Comparison of ENCODE assay signal across 10 cellular contexts in the genomic region with DNA sequence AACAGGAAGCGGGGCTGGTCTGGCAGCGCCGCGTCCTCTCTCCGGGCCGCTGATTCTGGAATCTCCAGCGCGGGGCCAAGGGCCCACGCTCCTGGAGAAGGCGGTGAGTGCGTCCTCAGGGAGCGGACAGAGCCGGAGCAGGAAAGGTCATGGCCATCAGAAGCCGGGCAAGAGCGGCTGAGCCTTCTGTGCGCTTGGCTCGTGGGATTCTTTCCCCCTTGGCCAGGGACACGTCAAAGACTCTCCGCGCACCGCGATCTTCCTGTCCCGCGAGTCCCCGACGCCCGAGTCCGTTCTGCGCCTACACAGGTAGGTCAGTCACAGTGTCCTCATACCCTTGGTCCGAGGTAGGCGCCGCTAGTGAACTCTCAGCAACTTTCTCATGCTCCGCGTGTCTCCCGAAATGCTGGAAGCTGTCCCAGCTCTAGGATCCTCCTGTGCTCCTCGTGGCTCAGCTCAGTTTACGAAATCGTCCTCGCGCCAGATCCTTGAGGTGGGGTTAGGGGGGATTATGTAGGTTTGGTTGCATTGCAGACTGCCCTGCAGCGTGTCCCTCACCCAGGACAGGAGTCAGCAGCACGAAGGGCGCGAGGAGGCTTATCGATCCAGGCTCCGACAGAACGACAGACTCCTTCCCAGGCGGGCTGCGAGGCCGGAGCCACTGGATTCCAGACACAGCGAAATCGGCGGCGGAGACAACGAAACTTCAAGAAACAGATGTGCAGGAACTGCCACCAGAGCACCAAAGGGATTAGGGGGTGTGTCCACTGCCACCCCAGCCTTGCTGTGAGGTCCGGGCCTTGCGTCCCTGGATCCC. TPM values are rescaled to one million over a fixed set of nuclear protein-coding genes. Genes with fewer than 3 reads are reported as not detected.
DNase-seq lines count a peak whose midpoint lies in the region; ATAC-seq and TF ChIP-seq lines count a peak whose summit lies in the region.
"Had no signal": no experiment of that assay in that cellular context is flagged by ENCODE, and none has a peak within 500 bp of the region (broad histone marks: within the 10 kb centered on the region; RNA-seq: fewer than 3 reads in every experiment).

No MANE protein-coding gene starts in this region.

- H3K27me3 Mint-ChIP-seq in activated CD4-positive, alpha-beta T cell treated with anti-CD3 and anti-CD28 coated beads for 36 hours: peaks cover 82% of the 10 kb centered on the region
- H3K27me3 Mint-ChIP-seq in chondrocyte (ENCODE audit: low read depth): peaks cover 89% of the 10 kb centered on the region

- H3K9me3 Mint-ChIP-seq in activated CD4-positive, alpha-beta T cell treated with anti-CD3 and anti-CD28 coated beads for 36 hours (ENCODE audit: low read depth): no peaks in the 10 kb centered on the region
- H3K9me3 Mint-ChIP-seq in chondrocyte (ENCODE audit: low read depth): no peaks in the 10 kb centered on the region

- no peaks in the 10 kb centered on the region for H3K9me3 ChIP-seq in smooth muscle cell (replicated peaks; ENCODE audit: low read depth)
- H3K9me3 ChIP-seq: A549 had no signal

- no peak overlapping the region for H2AFZ ChIP-seq in smooth muscle cell (ENCODE audit: low read depth)

- H3F3A ChIP-seq in smooth muscle cell (ENCODE audit: low read depth): no peaks in the 10 kb centered on the region

- H3K4me3 Mint-ChIP-seq in activated CD4-positive, alpha-beta T cell treated with anti-CD3 and anti-CD28 coated beads for 36 hours: peak overlapping the region; percentile 20
- peak overlapping the region; percentile 51 for H3K4me3 Mint-ChIP-seq in chondrocyte (ENCODE audit: unreplicated experiment)

- POLR2A ChIA-PET in activated CD4-positive, alpha-beta T cell treated with anti-CD3 and anti-CD28 coated beads for 36 hours (lab: Charles Lee): no interaction called here

- H3K27ac Mint-ChIP-seq in activated CD4-positive, alpha-beta T cell treated with anti-CD3 and anti-CD28 coated beads for 36 hours: no peak overlapping the region
- H3K27ac Mint-ChIP-seq in chondrocyte (ENCODE audit: unreplicated experiment): no peak overlapping the region

- no peak for TF ChIP-seq CTCF in chondrocyte (IDR thresholded peaks at IDR 0.05)
- no peak for TF ChIP-seq CTCF in smooth muscle cell (IDR thresholded peaks at IDR 0.05; ENCODE audit: borderline replicate concordance, insufficient read depth, poor library complexity, severe bottlenecking)

- no peaks in the 10 kb centered on the region for H4K20me1 ChIP-seq in smooth muscle cell (ENCODE audit: low read depth)

- intact Hi-C loops in activated CD4-positive, alpha-beta T cell treated with anti-CD3 and anti-CD28 coated beads for 36 hours (cut with DNase I, micrococcal nuclease): no loop called here

- H3K4me3 ChIP-seq in smooth muscle cell: peak overlapping the region; percentile 4
- H3K4me3 ChIP-seq: A549 had no signal

- no peak overlapping the region for H3K27ac ChIP-seq in smooth muscle cell (ENCODE audit: low read depth)
- H3K27ac ChIP-seq: A549 had no signal

- 3% methylated on average over 50 of the region's 57 CpGs for WGBS in smooth muscle cell (ENCODE audit: low lambda C conversion rate)

- CTCF ChIA-PET in activated CD4-positive, alpha-beta T cell treated with anti-CD3 and anti-CD28 coated beads for 36 hours (lab: Charles Lee): no interaction called here

- H3K27me3 ChIP-seq in smooth muscle cell (ENCODE audit: low read depth): peaks cover 100% of the 10 kb centered on the region

- H3K36me3 Mint-ChIP-seq in activated CD4-positive, alpha-beta T cell treated with anti-CD3 and anti-CD28 coated beads for 36 hours (ENCODE audit: low read depth): no peaks in the 10 kb centered on the region
- no peaks in the 10 kb centered on the region for H3K36me3 Mint-ChIP-seq in chondrocyte (ENCODE audit: low read depth)

- no peak overlapping the region for H3K9ac ChIP-seq in smooth muscle cell (ENCODE audit: low read depth)

- H3K4me1 ChIP-seq in smooth muscle cell (ENCODE audit: low read depth): peaks cover 17% of the 10 kb centered on the region

- peak overlapping the region; percentile 57 for H3K4me2 ChIP-seq in smooth muscle cell
- H3K4me2 ChIP-seq: A549 had no signal

- no peak for DNase-seq in activated CD4-positive, alpha-beta T cell treated with anti-CD3 and anti-CD28 coated beads for 36 hours
- no peak for DNase-seq in activated CD4-positive, alpha-beta T cell treated with anti-CD3 and anti-CD28 coated beads, Interleukin-2, amount 50 U/mL, for 4 hours
- DNase-seq in chondrocyte (ENCODE audit: low spot score) (no peak), islet precursor cell (peak; percentile 66), smooth muscle cell (lab: John Stamatoyannopoulos, UW; ENCODE audit: unreplicated experiment) (no peak), HK-2 (ENCODE audit: unreplicated experiment) (no peak)
- DNase-seq in stimulated activated CD4-positive, alpha-beta T cell treated with anti-CD3 and anti-CD28 coated beads, Interleukin-1b, Interleukin-23, amount 100 ng/mL, for 48 hours: no peak
- DNase-seq in activated CD4-positive, alpha-beta T cell treated with anti-CD3 and anti-CD28 coated beads for 4 hours: no peak
- DNase-seq: NCI-H1694 treated with DMSO at 0.1 percent for 48 hours had no signal

- H3K79me2 ChIP-seq in smooth muscle cell (ENCODE audit: low read depth): no peaks in the 10 kb centered on the region

- no peak for ATAC-seq in activated CD4-positive, alpha-beta T cell treated with anti-CD3 and anti-CD28 coated beads for 36 hours
- ATAC-seq: A549 had no signal

- H3K36me3 ChIP-seq in smooth muscle cell (ENCODE audit: low read depth): no peaks in the 10 kb centered on the region

- H3K4me1 Mint-ChIP-seq in activated CD4-positive, alpha-beta T cell treated with anti-CD3 and anti-CD28 coated beads for 36 hours: peaks cover 25% of the 10 kb centered on the region
- H3K4me1 Mint-ChIP-seq in chondrocyte (ENCODE audit: low read depth): peaks cover 27% of the 10 kb centered on the region

RNA-seq across cellular contexts. Expression of a gene that starts 8.7 kb away (rescaled TPM):
- under 1 TPM in 1 of 2 experiments, not detected in 1; 0.11 TPM for total RNA-seq in activated CD4-positive, alpha-beta T cell treated with anti-CD3 and anti-CD28 coated beads for 36 hours
- total RNA-seq in chondrocyte: not detected in 3 replicates
- not detected in 2 replicates for total RNA-seq in smooth muscle cell
- polyA plus RNA-seq in smooth muscle cell: 0.33 TPM in 1 of 2 replicates, not detected in the other

RNA-seq across cellular contexts. Expression of a gene that starts 44.6 kb away (rescaled TPM):
- 10 to 100 TPM; 22.3 to 28.6 TPM for total RNA-seq in activated CD4-positive, alpha-beta T cell treated with anti-CD3 and anti-CD28 coated beads for 36 hours
- total RNA-seq in chondrocyte: 18.7 to 20.2 TPM (median 18.8 TPM) in 3 replicates
- total RNA-seq in smooth muscle cell: 11.9 and 15.3 TPM in 2 replicates
- 22.1 and 29.6 TPM in 2 replicates for polyA plus RNA-seq in smooth muscle cell

RNA-seq across cellular contexts. Expression of a gene that starts 44.6 kb away (rescaled TPM):
- 10 to 100 TPM; 57.3 to 61.5 TPM for total RNA-seq in activated CD4-positive, alpha-beta T cell treated with anti-CD3 and anti-CD28 coated beads for 36 hours
- total RNA-seq in chondrocyte (18.3 to 25.4 TPM (median 21.7 TPM) in 3 replicates), smooth muscle cell (19.8 and 28.1 TPM in 2 replicates)
- 8.4 and 12.9 TPM in 2 replicates for polyA plus RNA-seq in smooth muscle cell
